ENCODE assay signal across 8 cellular contexts in the genomic region with DNA sequence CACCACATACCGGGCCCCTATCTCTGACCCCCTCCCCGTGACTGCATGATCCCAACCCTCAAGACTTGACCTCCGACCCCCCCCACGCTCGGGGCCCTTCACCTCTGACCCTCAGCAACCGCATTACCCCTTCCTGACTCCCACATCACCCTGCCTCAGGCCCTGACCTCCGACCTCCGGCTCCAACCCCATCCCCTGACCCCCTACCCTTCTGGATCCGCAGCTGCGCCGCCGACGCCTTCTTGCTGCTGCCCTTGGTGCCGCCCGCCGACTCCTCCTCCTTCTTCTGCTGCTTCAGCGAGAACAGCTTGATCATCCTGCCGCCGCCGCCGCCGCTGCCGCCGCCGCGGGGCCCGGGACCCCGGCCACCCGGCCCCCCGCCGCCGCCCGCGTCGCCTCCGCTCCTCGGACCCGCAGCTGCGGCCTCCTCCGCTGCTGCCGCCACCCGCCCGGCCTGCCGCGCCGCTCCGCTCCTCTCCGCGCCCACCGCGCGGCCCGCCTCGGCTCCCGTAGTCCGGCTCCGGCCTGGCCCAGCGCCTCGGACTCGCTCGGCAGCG. TPM values are rescaled to one million over a fixed set of nuclear protein-coding genes. Genes with fewer than 3 reads are reported as not detected.
A peak's percentile ranks its signal among the peaks of the same experiment; 100 is the strongest.
DNase-seq lines count a peak whose midpoint lies in the region; ATAC-seq and TF ChIP-seq lines count a peak whose summit lies in the region.

A gene (minus strand): TSS at position 546 of the 557 bp plus-strand sequence. CDS start 230 bp downstream, at position 316.

- peak within 1 kb of the TSS; percentile 99 for H3K27ac ChIP-seq in AG04450 (ENCODE audit: low read depth, low read length)
- H3K27ac ChIP-seq in WERI-Rb-1: peak within 1 kb of the TSS; percentile 100
- peak within 1 kb of the TSS; percentile 95 for H3K27ac ChIP-seq in effector memory CD4-positive, alpha-beta T cell (ENCODE audit: insufficient read depth, low read length, poor library complexity, severe bottlenecking)
- peak within 1 kb of the TSS; percentile 99 for H3K27ac ChIP-seq in upper lobe of right lung

- peak; percentile 0 for ATAC-seq in HG02588 (IDR thresholded peaks at IDR 0.05; ENCODE audit: unreplicated experiment)
- no peak for ATAC-seq in upper lobe of right lung
- ATAC-seq in HG03139 (IDR thresholded peaks at IDR 0.05; ENCODE audit: unreplicated experiment): no peak

- CTCF ChIA-PET in AG04450 (lab: Charles Lee): interaction anchor here (1.9 kb wide), 1 partner anchor 39 kb away, joined by 5 read pairs; a partner anchor contains a TSS

- DNase-seq in AG04450 (ENCODE audit: low read depth, low spot score) (no peak), WERI-Rb-1 (peak; percentile 63), mucosa of gallbladder (ENCODE audit: low spot score) (peak; percentile 39), upper lobe of right lung (peak; percentile 88), C1 segment of cervical spinal cord (lab: John Stamatoyannopoulos, UW) (no peak)
- DNase-seq in effector memory CD4-positive, alpha-beta T cell: peak; percentile 39 to 54 (median 52)

- H3K27me3 ChIP-seq in AG04450 (ENCODE audit: control insufficient read depth, insufficient read depth, low read length): no peaks in the 10 kb centered on the region
- no peaks in the 10 kb centered on the region for H3K27me3 ChIP-seq in WERI-Rb-1 (ENCODE audit: insufficient read depth, low read depth, severe bottlenecking)
- no peaks in the 10 kb centered on the region for H3K27me3 ChIP-seq in effector memory CD4-positive, alpha-beta T cell (replicated peaks; ENCODE audit: control insufficient read depth, insufficient read depth, low read length, poor library complexity, severe bottlenecking)
- no peaks in the 10 kb centered on the region for H3K27me3 ChIP-seq in upper lobe of right lung

- H3K36me3 ChIP-seq in WERI-Rb-1: peaks cover 23% of the 10 kb centered on the region
- peaks cover 11% of the 10 kb centered on the region for H3K36me3 ChIP-seq in effector memory CD4-positive, alpha-beta T cell (ENCODE audit: control insufficient read depth, insufficient read depth, low read length)
- H3K36me3 ChIP-seq in upper lobe of right lung: peaks cover 21% of the 10 kb centered on the region

- H3K4me3 ChIP-seq in AG04450 (ENCODE audit: low read depth, low read length) (peak within 1 kb of the TSS; percentile 95), WERI-Rb-1 (ENCODE audit: low read depth, low read length) (peak within 1 kb of the TSS; percentile 95), upper lobe of right lung (peak within 1 kb of the TSS; percentile 67)
- H3K4me3 ChIP-seq in effector memory CD4-positive, alpha-beta T cell (ENCODE audit: insufficient read depth, low read depth, low read length, poor library complexity, severe bottlenecking): peak within 1 kb of the TSS; percentile 64

- peaks cover 55% of the 10 kb centered on the region for H3K4me1 ChIP-seq in effector memory CD4-positive, alpha-beta T cell (ENCODE audit: control insufficient read depth, insufficient read depth, low read length, poor library complexity, severe bottlenecking)
- H3K4me1 ChIP-seq in upper lobe of right lung: peaks cover 56% of the 10 kb centered on the region

- H3K9me3 ChIP-seq in AG04450 (ENCODE audit: control insufficient read depth, insufficient read depth, low read length) (peaks cover 4% of the 10 kb centered on the region; the same call in 1 of the 2 replicates), WERI-Rb-1 (ENCODE audit: severe bottlenecking) (no peaks in the 10 kb centered on the region), upper lobe of right lung (no peaks in the 10 kb centered on the region)
- no peaks in the 10 kb centered on the region for H3K9me3 ChIP-seq in effector memory CD4-positive, alpha-beta T cell (ENCODE audit: control insufficient read depth, low read length)

- POLR2A ChIA-PET in AG04450 (lab: Yijun Ruan, JAX): interaction anchor here (0.7 to 2.4 kb wide), 4 partner anchors 14 to 195 kb away, joined by 4 to 22 read pairs (median 12); a partner anchor contains a TSS

- no peak for TF ChIP-seq CTCF in AG04450 (IDR thresholded peaks at IDR 0.05; ENCODE audit: low read depth, low read length)
- no peak for TF ChIP-seq CTCF in WERI-Rb-1 (IDR thresholded peaks at IDR 0.05; ENCODE audit: low read depth, low read length)
- no peak for TF ChIP-seq CTCF in upper lobe of right lung (IDR thresholded peaks at IDR 0.05)

- intact Hi-C loops in upper lobe of right lung (cut with DNase I): no loop called here

RNA-seq across cellular contexts. Expression of the gene that starts here (rescaled TPM):
- polyA plus RNA-seq in AG04450 (2011; rRNA removed): 82.5 and 85.1 TPM in 2 replicates
- 95.3 and 100 TPM in 2 replicates for polyA minus RNA-seq in AG04450 (2011; rRNA and poly(A)+ RNA removed)
- 64.0 TPM for total RNA-seq in mucosa of gallbladder
- total RNA-seq in upper lobe of right lung: 53.8 TPM

Comparison
In these comparisons a context has a peak if more than half of its experiments do, and no peak if none do; other contexts are left out.
1. DNase-seq: peak in WERI-Rb-1 (single experiment), effector memory CD4-positive, alpha-beta T cell (3 of 3), mucosa of gallbladder (single experiment) and upper lobe of right lung (single experiment); none in AG04450 (single experiment) and C1 segment of cervical spinal cord (0 of 14).
2. Peak in every context shown above with its lines, with median percentiles within 50 percentile points of each other: H3K27ac ChIP-seq and H3K4me3 ChIP-seq.